Comparison of ENCODE assay signal across 29 cellular contexts in the genomic region with DNA sequence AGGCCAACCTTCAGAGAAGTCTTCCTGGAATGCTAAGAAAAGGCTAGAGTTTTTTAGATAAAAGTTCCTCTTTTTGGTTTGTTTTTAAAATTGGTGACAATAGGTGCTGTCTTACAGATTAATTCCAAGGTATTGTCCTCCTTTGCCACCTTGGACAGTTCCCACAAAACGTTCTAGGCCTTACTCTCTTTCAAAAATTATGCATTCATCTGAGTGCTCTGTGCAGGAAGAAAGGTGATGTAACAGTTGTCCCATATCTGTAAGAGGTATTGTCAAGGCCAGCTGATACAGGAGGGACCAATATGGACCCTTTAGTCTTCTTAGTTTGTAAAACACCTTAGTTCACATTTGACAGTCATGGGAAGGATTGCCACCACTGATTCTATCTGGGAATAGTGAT. TPM values are rescaled to one million over a fixed set of nuclear protein-coding genes. Genes with fewer than 3 reads are reported as not detected.
"Had no signal": no experiment of that assay in that cellular context is flagged by ENCODE, and none has a peak within 500 bp of the region (broad histone marks: within the 10 kb centered on the region; RNA-seq: fewer than 3 reads in every experiment).

No MANE protein-coding gene starts in this region.

- H3K27me3 ChIP-seq: cardiac muscle cell, gastroesophageal sphincter, pancreas, tibial artery had no signal

- H3K27ac ChIP-seq: cardiac muscle cell, gastroesophageal sphincter, lower lobe of right lung, pancreas, tibial artery had no signal

- DNase-seq: activated CD4-positive, alpha-beta memory T cell treated with anti-CD3 and anti-CD28 coated beads for 36 hours; activated CD4-positive, alpha-beta T cell treated with anti-CD3 and anti-CD28 coated beads for 4 hours; activated CD4-positive, CD25-positive, alpha-beta regulatory T cell; activated effector memory CD4-positive, alpha-beta T cell treated with Interleukin-2 at 50 U/mL for 16 hours; activated naive CD4-positive, alpha-beta T cell treated with anti-CD3 and anti-CD28 coated beads, Interleukin-2, amount 10 ng/mL, durations not matched to agents 7 days and 5 days; activated T-cell treated with anti-CD3 and anti-CD28 coated beads, Interleukin-2, amount 50 U/mL, for 48 hours; amygdala; effector CD4-positive, alpha-beta T cell; head of caudate nucleus; hypothalamus; lower lobe of right lung; mesendoderm; mucosa of descending colon; nephron progenitor cell; pancreas; right cardiac atrium; stimulated activated CD4-positive, alpha-beta T cell treated with anti-CD3 and anti-CD28 coated beads, Interleukin-12 subunit alpha, Interleukin-12 subunit beta, amount 100 ng/mL, for 4 hours; stimulated activated CD4-positive, alpha-beta T cell treated with anti-CD3 and anti-CD28 coated beads, Interleukin-1b, Interleukin-23, amount 100 ng/mL, for 48 hours; T-helper 17 cell; tibial artery had no signal

- H3K36me3 ChIP-seq: cardiac muscle cell, gastroesophageal sphincter, lower lobe of right lung, pancreas, tibial artery had no signal

- FAIRE-seq: endometrium, islet of Langerhans, pancreas had no signal

- ATAC-seq: gastroesophageal sphincter, left lobe of liver, lower lobe of right lung, mucosa of descending colon, pancreas, right cardiac atrium, T-helper 17 cell had no signal

- H3K4me3 ChIP-seq: cardiac muscle cell, gastroesophageal sphincter, lower lobe of right lung, mucosa of descending colon, pancreas, tibial artery had no signal

- H3K9me3 ChIP-seq: gastroesophageal sphincter, lower lobe of right lung, mucosa of descending colon, pancreas, tibial artery had no signal

- H3K4me1 ChIP-seq: gastroesophageal sphincter, lower lobe of right lung, pancreas, tibial artery had no signal

RNA-seq across cellular contexts. Expression of a gene that starts 15.9 kb away (rescaled TPM):
- total RNA-seq: activated CD4-positive, alpha-beta memory T cell treated with anti-CD3 and anti-CD28 coated beads for 36 hours; cardiac muscle cell; cerebellum; left lobe of liver; right cardiac atrium; ureter had no signal
- polyA plus RNA-seq: cardiac muscle cell had no signal

RNA-seq across cellular contexts. Expression of a gene that starts 24.2 kb away (rescaled TPM):
- total RNA-seq: activated CD4-positive, alpha-beta memory T cell treated with anti-CD3 and anti-CD28 coated beads for 36 hours; cardiac muscle cell; left lobe of liver; skeletal muscle tissue; ureter had no signal

RNA-seq across cellular contexts. Expression of a gene that starts 26.3 kb away (rescaled TPM):
- total RNA-seq: activated CD4-positive, alpha-beta memory T cell treated with anti-CD3 and anti-CD28 coated beads for 36 hours; cardiac muscle cell; gastroesophageal sphincter; mucosa of descending colon; pulmonary artery endothelial cell; ureter had no signal
- polyA plus RNA-seq: cardiac muscle cell, pancreas, right cardiac atrium had no signal

RNA-seq across cellular contexts. Expression of a gene that starts 32.5 kb away (rescaled TPM):
- total RNA-seq: activated CD4-positive, alpha-beta memory T cell treated with anti-CD3 and anti-CD28 coated beads for 36 hours; cardiac muscle cell; gastroesophageal sphincter; pancreas; pulmonary artery endothelial cell; right cardiac atrium; ureter had no signal
- polyA plus RNA-seq: cardiac muscle cell had no signal
